Comparison of ENCODE assay signal across 35 cellular contexts in the genomic region with DNA sequence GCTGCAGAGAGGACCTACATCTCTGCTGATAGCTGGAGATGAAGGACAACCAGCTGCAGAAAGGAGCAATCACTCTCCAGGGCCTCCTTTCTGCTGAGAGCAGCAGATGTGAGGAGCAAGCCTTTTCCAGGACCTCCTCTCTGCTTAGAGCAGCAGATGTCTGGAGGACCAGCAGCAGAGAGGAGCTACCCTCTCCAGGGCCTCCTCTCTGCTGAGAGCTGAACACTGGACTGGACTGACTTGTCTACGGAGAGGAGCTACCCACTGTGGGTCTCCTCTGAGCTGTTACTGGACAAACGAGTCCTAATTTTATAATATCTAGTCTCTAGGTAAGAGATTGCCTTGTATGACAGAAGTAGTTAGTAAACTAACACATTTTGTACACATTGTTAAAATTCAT. TPM values are rescaled to one million over a fixed set of nuclear protein-coding genes. Genes with fewer than 3 reads are reported as not detected.
"Had no signal": no experiment of that assay in that cellular context is flagged by ENCODE, and none has a peak within 500 bp of the region (broad histone marks: within the 10 kb centered on the region; RNA-seq: fewer than 3 reads in every experiment).

No MANE protein-coding gene starts in this region.

- DNase-seq: activated B cell treated with CpG ODN at 0.5 μM for 24 hours; activated CD4-positive, alpha-beta memory T cell treated with anti-CD3 and anti-CD28 coated beads for 36 hours; activated CD4-positive, alpha-beta T cell treated with anti-CD3 and anti-CD28 coated beads for 1 hour; activated CD4-positive, alpha-beta T cell treated with anti-CD3 and anti-CD28 coated beads for 36 hours; activated CD4-positive, alpha-beta T cell treated with anti-CD3 and anti-CD28 coated beads for 48 hours; activated CD4-positive, alpha-beta T cell treated with anti-CD3 and anti-CD28 coated beads, Interleukin-2, amount 10 ng/mL, durations not matched to agents 7 days and 5 days; activated CD8-positive, alpha-beta memory T cell treated with anti-CD3 and anti-CD28 coated beads, Interleukin-2, amount 50 U/mL, for 4 hours; activated CD8-positive, alpha-beta T cell treated with anti-CD3 and anti-CD28 coated beads for 36 hours; activated effector memory CD4-positive, alpha-beta T cell treated with anti-CD3 and anti-CD28 coated beads, Interleukin-2, amount 50 U/mL, for 16 hours; activated gamma-delta T cell treated with Interleukin-2 at 50 U/mL for 16 hours; activated naive CD4-positive, alpha-beta T cell; activated naive CD4-positive, alpha-beta T cell treated with anti-CD3 and anti-CD28 coated beads for 36 hours; activated naive CD4-positive, alpha-beta T cell treated with anti-CD3 and anti-CD28 coated beads, Interleukin-2, amount 50 U/mL, for 16 hours; activated naive CD8-positive, alpha-beta T cell treated with anti-CD3 and anti-CD28 coated beads for 36 hours; activated T-cell treated with anti-CD3 and anti-CD28 coated beads for 4 hours; activated T-cell treated with anti-CD3 and anti-CD28 coated beads, Interleukin-2, amount 50 U/mL, for 1 hour; activated T-cell treated with anti-CD3 and anti-CD28 coated beads, Interleukin-2, amount 50 U/mL, for 4 hours; activated T-cell treated with anti-CD3 and anti-CD28 coated beads, Interleukin-2, amount 50 U/mL, for 72 hours; amygdala; anterior cingulate cortex; caudate nucleus; cerebellar nuclear complex; T-helper 2 cell; T-helper 9 cell had no signal

- H3K27ac ChIP-seq: ascending aorta, cardiac muscle cell, VCaP had no signal

- H3K4me1 Mint-ChIP-seq: brain; central memory CD8-positive, alpha-beta T cell had no signal

- H3K9me3 Mint-ChIP-seq: activated B cell treated with CpG ODN at 0.5 μM for 24 hours; activated CD4-positive, alpha-beta memory T cell treated with anti-CD3 and anti-CD28 coated beads for 36 hours; activated CD8-positive, alpha-beta T cell treated with anti-CD3 and anti-CD28 coated beads for 36 hours; activated naive CD4-positive, alpha-beta T cell treated with anti-CD3 and anti-CD28 coated beads, Interleukin-2, amount 50 U/mL, for 72 hours; activated naive CD8-positive, alpha-beta T cell treated with anti-CD3 and anti-CD28 coated beads for 36 hours; activated T-cell treated with anti-CD3 and anti-CD28 coated beads, Interleukin-2, amount 50 U/mL, for 4 hours; activated T-cell treated with anti-CD3 and anti-CD28 coated beads, Interleukin-2, amount 50 U/mL, for 72 hours; activated T-helper 1 cell treated with anti-CD3 and anti-CD28 coated beads, Interleukin-12 subunit alpha, Interleukin-12 subunit beta, Interleukin-2, Interleukin-4 antibody, amounts not matched to agents 30 ng/mL and 10 ng/mL and 1 ng/mL, durations not matched to agents 14 hours and 24 hours and 36 hours; activated T-helper 17 cell treated with anti-CD3 and anti-CD28 coated beads, Interleukin-2, amount 50 U/mL, for 72 hours; central memory CD8-positive, alpha-beta T cell had no signal

- H3K36me3 ChIP-seq: ascending aorta, cardiac muscle cell had no signal

- H3K27ac Mint-ChIP-seq: activated B cell treated with CpG ODN at 0.5 μM for 24 hours; activated CD4-positive, alpha-beta memory T cell treated with anti-CD3 and anti-CD28 coated beads for 36 hours; activated CD4-positive, alpha-beta T cell treated with anti-CD3 and anti-CD28 coated beads for 36 hours; activated CD4-positive, alpha-beta T cell treated with anti-CD3 and anti-CD28 coated beads, Interleukin-2, amount 10 ng/mL, durations not matched to agents 7 days and 5 days; activated CD8-positive, alpha-beta T cell treated with anti-CD3 and anti-CD28 coated beads for 36 hours; activated naive CD4-positive, alpha-beta T cell treated with anti-CD3 and anti-CD28 coated beads for 36 hours; activated naive CD8-positive, alpha-beta T cell treated with anti-CD3 and anti-CD28 coated beads for 36 hours; activated T-cell treated with anti-CD3 and anti-CD28 coated beads, Interleukin-2, amount 50 U/mL, for 72 hours; activated T-helper 1 cell treated with anti-CD3 and anti-CD28 coated beads, Interleukin-12 subunit alpha, Interleukin-12 subunit beta, Interleukin-2, Interleukin-4 antibody, amounts not matched to agents 30 ng/mL and 10 ng/mL and 1 ng/mL, durations not matched to agents 14 hours and 24 hours and 36 hours; activated T-helper 17 cell treated with anti-CD3 and anti-CD28 coated beads, Interleukin-2, amount 50 U/mL, for 72 hours; brain; T-helper 1 cell treated with Interleukin-12 subunit alpha and Interleukin-12 subunit beta and Interleukin-4 antibody, amounts not matched to agents 30 μg/mL and 1 μg/mL, for 36 hours; T-helper 2 cell treated with Interferon-gamma antibody and Interleukin-4, amounts not matched to agents 5 μg/mL and 100 μg/mL, for 36 hours had no signal

- H3K4me3 ChIP-seq: ascending aorta, cardiac muscle cell had no signal

- H3K4me3 Mint-ChIP-seq: activated B cell treated with CpG ODN at 0.5 μM for 24 hours; activated CD4-positive, alpha-beta memory T cell treated with anti-CD3 and anti-CD28 coated beads for 36 hours; activated CD4-positive, alpha-beta T cell treated with anti-CD3 and anti-CD28 coated beads for 36 hours; activated CD4-positive, alpha-beta T cell treated with anti-CD3 and anti-CD28 coated beads, Interleukin-2, amount 10 ng/mL, durations not matched to agents 7 days and 5 days; activated CD8-positive, alpha-beta T cell treated with anti-CD3 and anti-CD28 coated beads for 36 hours; activated naive CD4-positive, alpha-beta T cell treated with anti-CD3 and anti-CD28 coated beads for 36 hours; activated naive CD8-positive, alpha-beta T cell treated with anti-CD3 and anti-CD28 coated beads for 36 hours; activated T-cell treated with anti-CD3 and anti-CD28 coated beads, Interleukin-2, amount 50 U/mL, for 4 hours; activated T-cell treated with anti-CD3 and anti-CD28 coated beads, Interleukin-2, amount 50 U/mL, for 72 hours; activated T-helper 1 cell treated with anti-CD3 and anti-CD28 coated beads, Interleukin-12 subunit alpha, Interleukin-12 subunit beta, Interleukin-2, Interleukin-4 antibody, amounts not matched to agents 30 ng/mL and 10 ng/mL and 1 ng/mL, durations not matched to agents 14 hours and 24 hours and 36 hours; activated T-helper 17 cell treated with anti-CD3 and anti-CD28 coated beads, Interleukin-2, amount 50 U/mL, for 72 hours; brain; central memory CD8-positive, alpha-beta T cell; T-helper 1 cell treated with Interleukin-12 subunit alpha and Interleukin-12 subunit beta and Interleukin-4 antibody, amounts not matched to agents 30 μg/mL and 1 μg/mL, for 36 hours; T-helper 2 cell treated with Interferon-gamma antibody and Interleukin-4, amounts not matched to agents 5 μg/mL and 100 μg/mL, for 36 hours had no signal

- H3K9me3 ChIP-seq: ascending aorta had no signal

- H3K36me3 Mint-ChIP-seq: activated CD4-positive, alpha-beta memory T cell treated with anti-CD3 and anti-CD28 coated beads for 36 hours; activated naive CD8-positive, alpha-beta T cell treated with anti-CD3 and anti-CD28 coated beads for 36 hours; brain had no signal

RNA-seq across cellular contexts. Expression of a gene that starts 40.8 kb away (rescaled TPM):
- total RNA-seq: bronchial epithelial cell had no signal
